In genomic region chr19:2761876-2762782, GRCh38 we compare ENCODE assay signal across 28 cellular contexts. TPM values are rescaled to one million over a fixed set of nuclear protein-coding genes. Genes with fewer than 3 reads are reported as not detected.
"Had no signal": no experiment of that assay in that cellular context is flagged by ENCODE, and none has a peak within 500 bp of the region (broad histone marks: within the 10 kb centered on the region; RNA-seq: fewer than 3 reads in every experiment).

No MANE protein-coding gene starts in this region.

- H3K27me3 Mint-ChIP-seq: naive B cell; natural killer cell treated with Interleukin-12 subunit alpha and Interleukin-12 subunit beta and Interleukin-15 and Interleukin-18, amount 100 ng/mL, for 72 hours; progenitor cell of endocrine pancreas had no signal

- H3K4me3 ChIP-seq: dorsolateral prefrontal cortex, gastrocnemius medialis, mucosa of descending colon, right lobe of liver, thoracic aorta, tibial nerve, upper lobe of left lung had no signal

- H3K36me3 Mint-ChIP-seq: natural killer cell treated with Interleukin-12 subunit alpha and Interleukin-12 subunit beta and Interleukin-15 and Interleukin-18, amount 100 ng/mL, for 72 hours had no signal

- H3K9me3 Mint-ChIP-seq: endodermal cell; mesothelial cell of epicardium; naive B cell; natural killer cell treated with Interleukin-12 subunit alpha and Interleukin-12 subunit beta and Interleukin-15 and Interleukin-18, amount 100 ng/mL, for 72 hours; neural crest cell had no signal

- H3K4me1 Mint-ChIP-seq: endodermal cell, mesothelial cell of epicardium, neural crest cell had no signal

- H3K4me3 Mint-ChIP-seq: endodermal cell; mesothelial cell of epicardium; natural killer cell treated with Interleukin-12 subunit alpha and Interleukin-12 subunit beta and Interleukin-15 and Interleukin-18, amount 100 ng/mL, for 72 hours; neural crest cell had no signal

- DNase-seq: cortex of kidney; dorsolateral prefrontal cortex; effector CD4-positive, alpha-beta T cell; endodermal cell; foreskin fibroblast; gastrocnemius medialis; head of caudate nucleus; mesenchymal stem cell; mucosa of descending colon; naive B cell; right lobe of liver; small intestine; stimulated activated CD4-positive, alpha-beta T cell treated with anti-CD3 and anti-CD28 coated beads, Interleukin-12 subunit alpha, Interleukin-12 subunit beta, amount 100 ng/mL, for 4 hours; stimulated activated CD4-positive, alpha-beta T cell treated with anti-CD3 and anti-CD28 coated beads, Interleukin-1b, Interleukin-23, amount 100 ng/mL, for 48 hours; stimulated activated CD4-positive, alpha-beta T cell treated with anti-CD3 and anti-CD28 coated beads, Interleukin-4, amount 100 ng/mL, for 1 hour; stimulated activated CD8-positive, alpha-beta memory T cell treated with anti-CD3 and anti-CD28 coated beads, Interleukin-4, amount 100 ng/mL, for 48 hours; stimulated activated naive CD4-positive, alpha-beta T cell treated with Interleukin-2 at 50 U/mL for 16 hours had no signal

- H3K9me3 ChIP-seq: gastrocnemius medialis, mucosa of descending colon, neutrophil, right lobe of liver, thoracic aorta, tibial nerve, upper lobe of left lung had no signal

- H3K4me1 ChIP-seq: gastrocnemius medialis, parathyroid adenoma, right lobe of liver, tibial nerve had no signal

- H3K27ac Mint-ChIP-seq: endodermal cell; mesothelial cell of epicardium; natural killer cell treated with Interleukin-12 subunit alpha and Interleukin-12 subunit beta and Interleukin-15 and Interleukin-18, amount 100 ng/mL, for 72 hours; progenitor cell of endocrine pancreas had no signal

- ATAC-seq: gastrocnemius medialis; left lobe of liver; mucosa of descending colon; natural killer cell treated with Interleukin-12 subunit alpha and Interleukin-12 subunit beta and Interleukin-15 and Interleukin-18, amount 100 ng/mL, for 72 hours had no signal

- H3K27ac ChIP-seq: epithelial cell of prostate, gastrocnemius medialis, neutrophil, parathyroid adenoma, right lobe of liver, thoracic aorta, tibial nerve, upper lobe of left lung had no signal

RNA-seq across cellular contexts. Expression of gene DIRAS1, which starts 41.0 kb away (rescaled TPM):
- total RNA-seq: natural killer cell treated with Interleukin-12 subunit alpha and Interleukin-12 subunit beta and Interleukin-15 and Interleukin-18, amount 100 ng/mL, for 72 hours had no signal
